In the genomic region with DNA sequence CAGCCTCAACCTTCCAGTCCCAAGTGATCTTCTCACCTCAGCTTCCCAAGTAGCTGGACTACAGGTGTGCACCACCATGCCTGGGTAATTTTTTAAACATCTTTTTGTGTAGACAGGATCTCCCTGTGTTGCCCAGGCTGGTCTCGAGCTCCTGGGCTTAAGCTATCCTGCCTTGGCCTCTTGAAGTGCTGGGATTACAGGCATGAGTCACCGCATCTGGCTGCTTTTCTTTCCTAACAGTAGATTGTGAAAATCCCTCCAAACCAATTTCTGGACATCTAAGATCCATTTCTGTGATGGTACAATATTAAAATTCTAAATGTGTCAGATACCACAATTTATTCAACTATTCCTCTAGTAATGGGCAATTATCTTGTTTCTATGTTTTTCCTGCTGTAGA, we compare ENCODE assay signal across 19 cellular contexts. TPM values are rescaled to one million over a fixed set of nuclear protein-coding genes. Genes with fewer than 3 reads are reported as not detected.
DNase-seq lines count a peak whose midpoint lies in the region; ATAC-seq and TF ChIP-seq lines count a peak whose summit lies in the region.
"Had no signal": no experiment of that assay in that cellular context is flagged by ENCODE, and none has a peak within 500 bp of the region (broad histone marks: within the 10 kb centered on the region; RNA-seq: fewer than 3 reads in every experiment).

No MANE protein-coding gene starts in this region.

- ATAC-seq in activated T-helper 17 cell treated with anti-CD3 and anti-CD28 coated beads, Interleukin-2, amount 50 U/mL, for 72 hours (replicated peaks), result no peak
- ATAC-seq in GM19023 (IDR thresholded peaks at IDR 0.05; ENCODE audit: unreplicated experiment), result no peak
- no peak for ATAC-seq in HG02678 (IDR thresholded peaks at IDR 0.05; ENCODE audit: unreplicated experiment)
- ATAC-seq in GM18873 (IDR thresholded peaks at IDR 0.05; ENCODE audit: low FRiP score, unreplicated experiment), result no peak
- ATAC-seq: mucosa of descending colon, Right ventricle myocardium inferior had no signal

- H3K4me1 ChIP-seq in breast epithelium, result no peaks in the 10 kb centered on the region

- POLR2A ChIA-PET in MCF 10A (lab: Yijun Ruan, JAX), result interaction anchor here (1.1 to 1.8 kb wide), 5 partner anchors 12 to 173 kb away, joined by 3 to 4 read pairs (median 3); a partner anchor contains a TSS

- H3K4me1 Mint-ChIP-seq in MCF 10A (ENCODE audit: insufficient read depth, unreplicated experiment), result peaks cover 7% of the 10 kb centered on the region
- H3K4me1 Mint-ChIP-seq in activated T-helper 17 cell treated with anti-CD3 and anti-CD28 coated beads, Interleukin-2, amount 50 U/mL, for 72 hours, result peaks cover 20% of the 10 kb centered on the region

- no peaks in the 10 kb centered on the region for H3K9me3 Mint-ChIP-seq in MCF 10A (ENCODE audit: unreplicated experiment)
- H3K9me3 Mint-ChIP-seq in activated T-helper 17 cell treated with anti-CD3 and anti-CD28 coated beads, Interleukin-2, amount 50 U/mL, for 72 hours, result no peaks in the 10 kb centered on the region
- H3K9me3 Mint-ChIP-seq: activated CD4-positive, alpha-beta memory T cell treated with anti-CD3 and anti-CD28 coated beads for 36 hours had no signal

- H3K27me3 Mint-ChIP-seq in MCF 10A (ENCODE audit: insufficient read depth, unreplicated experiment), result no peaks in the 10 kb centered on the region
- no peaks in the 10 kb centered on the region for H3K27me3 Mint-ChIP-seq in activated T-helper 17 cell treated with anti-CD3 and anti-CD28 coated beads, Interleukin-2, amount 50 U/mL, for 72 hours
- H3K27me3 Mint-ChIP-seq: activated CD4-positive, alpha-beta memory T cell treated with anti-CD3 and anti-CD28 coated beads for 36 hours had no signal

- H3K36me3 Mint-ChIP-seq in MCF 10A (ENCODE audit: insufficient read depth, unreplicated experiment), result peaks cover 71% of the 10 kb centered on the region
- H3K36me3 Mint-ChIP-seq in activated T-helper 17 cell treated with anti-CD3 and anti-CD28 coated beads, Interleukin-2, amount 50 U/mL, for 72 hours (ENCODE audit: low read depth), result peaks cover 53% of the 10 kb centered on the region

- CTCF ChIA-PET in MCF 10A (lab: Yijun Ruan, JAX), result interaction anchor here (0.6 to 1.4 kb wide), 2 partner anchors 97 to 184 kb away, joined by 3 to 4 read pairs; no protein-coding TSS in a partner anchor

- no peaks in the 10 kb centered on the region for H3K9me3 ChIP-seq in breast epithelium
- H3K9me3 ChIP-seq: mucosa of descending colon, upper lobe of left lung had no signal

- H3K36me3 ChIP-seq in breast epithelium, result no peaks in the 10 kb centered on the region

- no peak overlapping the region for H3K27ac Mint-ChIP-seq in MCF 10A (ENCODE audit: low read depth, unreplicated experiment)
- peak overlapping the region; percentile 45 for H3K27ac Mint-ChIP-seq in activated T-helper 17 cell treated with anti-CD3 and anti-CD28 coated beads, Interleukin-2, amount 50 U/mL, for 72 hours
- H3K27ac Mint-ChIP-seq: activated CD4-positive, alpha-beta memory T cell treated with anti-CD3 and anti-CD28 coated beads for 36 hours had no signal

- H3K4me3 ChIP-seq in breast epithelium (no peak overlapping the region), fibroblast of the aortic adventitia (ENCODE audit: low read depth, low read length) (no peak overlapping the region)
- H3K4me3 ChIP-seq: coronary artery, mucosa of descending colon, upper lobe of left lung had no signal

- DNase-seq in MCF 10A (ENCODE audit: unreplicated experiment) (peak; percentile 47), breast epithelium (ENCODE audit: low spot score in 2 of 2) (no peak), fibroblast of the aortic adventitia (ENCODE audit: low read depth) (peak; percentile 46), stromal cell of bone marrow (ENCODE audit: low read depth) (peak; percentile 28)
- DNase-seq: activated CD4-positive, alpha-beta memory T cell treated with anti-CD3 and anti-CD28 coated beads for 36 hours; activated naive CD4-positive, alpha-beta T cell; DND-41; foreskin melanocyte; Karpas-422; mucosa of descending colon; NCI-H1930; stimulated activated CD4-positive, alpha-beta T cell treated with anti-CD3 and anti-CD28 coated beads, Interleukin-2, amount 100 ng/mL, for 48 hours; upper lobe of left lung had no signal

- no peak for TF ChIP-seq POLR2A in breast epithelium (IDR thresholded peaks at IDR 0.05)

- H3K4me3 Mint-ChIP-seq in MCF 10A (ENCODE audit: unreplicated experiment), result no peak overlapping the region
- peak overlapping the region; percentile 11 for H3K4me3 Mint-ChIP-seq in activated T-helper 17 cell treated with anti-CD3 and anti-CD28 coated beads, Interleukin-2, amount 50 U/mL, for 72 hours
- H3K4me3 Mint-ChIP-seq: activated CD4-positive, alpha-beta memory T cell treated with anti-CD3 and anti-CD28 coated beads for 36 hours had no signal

- no peak overlapping the region for H3K27ac ChIP-seq in breast epithelium
- H3K27ac ChIP-seq: coronary artery, upper lobe of left lung had no signal

- H3K27me3 ChIP-seq in breast epithelium, result no peaks in the 10 kb centered on the region
- H3K27me3 ChIP-seq: upper lobe of left lung had no signal

- BruUV-seq in MCF 10A (replicated peaks; lab: Mats Ljungman, UMichigan), result no TSS peak

- intact Hi-C loops in MCF 10A (cut with micrococcal nuclease) (loop anchor here (5.0 kb wide), 1 partner anchor 96 kb away; no protein-coding TSS in a partner anchor), breast epithelium (cut with DNase I; ENCODE audit: low total_unique reads) (no loop called here)

- no peak for TF ChIP-seq CTCF in MCF 10A (IDR thresholded peaks at IDR 0.05; ENCODE audit: unreplicated experiment)
- TF ChIP-seq CTCF in breast epithelium (IDR thresholded peaks at IDR 0.05), result no peak
- no peak for TF ChIP-seq CTCF in fibroblast of the aortic adventitia (IDR thresholded peaks at IDR 0.05; ENCODE audit: insufficient read depth, low read length)

RNA-seq across cellular contexts. Expression of a gene that starts 38.7 kb away (rescaled TPM):
- total RNA-seq in MCF 10A (2022), result 126 and 129 TPM in 2 replicates
- 10 to 100 TPM; 40.3 to 68.6 (median 43.4) TPM for total RNA-seq in breast epithelium
- 10 to 100 TPM; 56.6 to 78.1 TPM for total RNA-seq in activated T-helper 17 cell treated with anti-CD3 and anti-CD28 coated beads, Interleukin-2, amount 50 U/mL, for 72 hours
- total RNA-seq in fibroblast of the aortic adventitia (ENCODE audit: low replicate concordance), result 48.5 and 114 TPM in 2 replicates

Comparison
In these comparisons a context has a peak if more than half of its experiments do, and no peak if none do; other contexts are left out.
1. DNase-seq: peak in MCF 10A (single experiment), fibroblast of the aortic adventitia (single experiment) and stromal cell of bone marrow (single experiment); none in breast epithelium (0 of 2).